ENCODE assay signal across 18 cellular contexts in genomic region chr6:33717857-33718552, GRCh38. TPM values are rescaled to one million over a fixed set of nuclear protein-coding genes. Genes with fewer than 3 reads are reported as not detected.
DNase-seq lines count a peak whose midpoint lies in the region; ATAC-seq and TF ChIP-seq lines count a peak whose summit lies in the region.
"Had no signal": no experiment of that assay in that cellular context is flagged by ENCODE, and none has a peak within 500 bp of the region (broad histone marks: within the 10 kb centered on the region; RNA-seq: fewer than 3 reads in every experiment).

No MANE protein-coding gene starts in this region.

- H4K20me1 ChIP-seq in IMR-90 (ENCODE audit: insufficient read depth, low read length): no peaks in the 10 kb centered on the region

- H3K27me3 Mint-ChIP-seq in chondrocyte (ENCODE audit: low read depth) (no peaks in the 10 kb centered on the region), CD14-positive monocyte (ENCODE audit: low read depth in 3 of 3) (peaks cover 2 to 10% (median 10%) of the 10 kb centered on the region in 3 donors)

- H3K56ac ChIP-seq in IMR-90 (ENCODE audit: extremely low read depth, insufficient read depth, low read length): no peak overlapping the region

- no peak overlapping the region for H4K8ac ChIP-seq in IMR-90 (ENCODE audit: low read depth in 2 of 2, low read length in 2 of 2)

- H3K4me3 ChIP-seq in IMR-90 (ENCODE audit: insufficient read depth, low read depth, low read length) (no peak overlapping the region), muscle layer of colon (ENCODE audit: low read depth in 1 of 2, low read length in 2 of 2) (no peak overlapping the region), thyroid gland (replicated peaks in 1 of 3) (no peak overlapping the region)

- CTCF ChIA-PET in IMR-90 (lab: Yijun Ruan, JAX): no interaction called here

- POLR2A ChIA-PET in IMR-90 (lab: Charles Lee; ENCODE audit: unreplicated experiment): no interaction called here

- in situ Hi-C loops in IMR-90 (cut with MboI; ENCODE audit: low sequenced_read_pairs): loop anchor here (10.0 kb wide), 1 partner anchor 437 kb away; no protein-coding TSS in a partner anchor

- no peak for TF ChIP-seq RAD21 in IMR-90 (IDR thresholded peaks at IDR 0.05; ENCODE audit: low read length)

- H3K23ac ChIP-seq in IMR-90 (ENCODE audit: low read depth, low read length): no peak overlapping the region

- intact Hi-C loops in IMR-90 (cut with micrococcal nuclease): no loop called here
- intact Hi-C loops in thyroid gland (cut with DNase I): no loop called here
- intact Hi-C loops in CD14-positive monocyte (cut with micrococcal nuclease): no loop called here

- no TSS peak for BruUV-seq in IMR-90 (replicated peaks; lab: Mats Ljungman, UMichigan)

- H3K9me1 ChIP-seq in IMR-90 (ENCODE audit: insufficient read depth, low read length): no peaks in the 10 kb centered on the region

- H3K27me3 ChIP-seq in IMR-90 (ENCODE audit: control insufficient read depth, insufficient read depth, low read length) (peaks cover 52% of the 10 kb centered on the region), muscle layer of colon (ENCODE audit: control insufficient read depth in 1 of 2, insufficient read depth in 2 of 2, low read length in 2 of 2) (no peaks in the 10 kb centered on the region), thyroid gland (no peaks in the 10 kb centered on the region)

- dilution Hi-C loops in IMR-90 (cut with HindIII; ENCODE audit: low sequenced_read_pairs, unreplicated experiment): no loop called here

- H2BK5ac ChIP-seq in IMR-90 (ENCODE audit: low read depth, low read length, poor library complexity, severe bottlenecking): no peak overlapping the region

- no peak for TF ChIP-seq POLR2A in IMR-90 (IDR thresholded peaks at IDR 0.05; ENCODE audit: low read depth, low read length)
- TF ChIP-seq POLR2A in thyroid gland (IDR thresholded peaks at IDR 0.05): no peak

- no peak for TF ChIP-seq CTCF in IMR-90 (conservative IDR thresholded peaks at IDR 0.05; ENCODE audit: low read depth, low read length)
- no peak for TF ChIP-seq CTCF in chondrocyte (IDR thresholded peaks at IDR 0.05)
- TF ChIP-seq CTCF in thyroid gland (IDR thresholded peaks at IDR 0.05): no peak
- no peak for TF ChIP-seq CTCF in CD14-positive monocyte (IDR thresholded peaks at IDR 0.05)

- no peaks in the 10 kb centered on the region for H3K4me1 ChIP-seq in IMR-90 (ENCODE audit: control insufficient read depth, insufficient read depth, low read length)
- peaks cover 13% of the 10 kb centered on the region for H3K4me1 ChIP-seq in muscle layer of colon (ENCODE audit: insufficient read depth, low read length)
- H3K4me1 ChIP-seq in thyroid gland: peaks cover 52 to 69% of the 10 kb centered on the region in 2 donors

- H3K9me3 Mint-ChIP-seq in chondrocyte (ENCODE audit: low read depth): no peaks in the 10 kb centered on the region
- peaks cover 0 to 2% (median 0%) of the 10 kb centered on the region in 7 donors for H3K9me3 Mint-ChIP-seq in CD14-positive monocyte
- H3K9me3 Mint-ChIP-seq: activated naive CD8-positive, alpha-beta T cell treated with anti-CD3 and anti-CD28 coated beads for 36 hours; T-cell had no signal

- no peak overlapping the region for H4K5ac ChIP-seq in IMR-90 (ENCODE audit: low read depth, low read length)

- no peak overlapping the region for H3K27ac ChIP-seq in IMR-90 (ENCODE audit: insufficient read depth, low read length)
- peak overlapping the region; percentile 59 for H3K27ac ChIP-seq in muscle layer of colon (ENCODE audit: low read depth, low read length)
- H3K27ac ChIP-seq in thyroid gland: peak overlapping the region; percentile 52 to 74 (median 62)

- H2BK15ac ChIP-seq in IMR-90 (ENCODE audit: low read depth, low read length): no peak overlapping the region

- WGBS in IMR-90 (ENCODE audit: extremely low coverage in 2 of 2, insufficient read length in 1 of 2), 2 experiments: no CpG with 5 or more reads among the region's 9 CpGs
- 31 to 49% methylated on average over 9 of the region's 9 CpGs for WGBS in thyroid gland, 2 donors

- peak; percentile 42; the same call in 1 of the 2 replicates for ATAC-seq in IMR-90 (ENCODE audit: low read depth)
- ATAC-seq in HG03521 (IDR thresholded peaks at IDR 0.05; ENCODE audit: unreplicated experiment): no peak
- ATAC-seq: T-cell had no signal

- no peak overlapping the region for H4K91ac ChIP-seq in IMR-90 (ENCODE audit: insufficient read depth, low read depth, low read length)

- H3K4me2 ChIP-seq in IMR-90 (ENCODE audit: low read depth, low read length): peak overlapping the region; percentile 31; the same call in 1 of the 2 replicates

- H2AK9ac ChIP-seq in IMR-90 (replicated peaks; ENCODE audit: low read depth, low read length, poor library complexity): no peak overlapping the region

- H3K4me1 Mint-ChIP-seq in chondrocyte (ENCODE audit: low read depth) (peaks cover 11% of the 10 kb centered on the region), CD14-positive monocyte (no peaks in the 10 kb centered on the region)
- H3K4me1 Mint-ChIP-seq: activated naive CD8-positive, alpha-beta T cell treated with anti-CD3 and anti-CD28 coated beads for 36 hours had no signal

- DNase-seq in IMR-90 (no peak), chondrocyte (ENCODE audit: low spot score) (no peak), thyroid gland (peak in 1 of 2 donors; percentile 57), NCI-H2081 treated with DMSO at 0.1 percent for 48 hours (lab: John Stamatoyannopoulos, UW) (no peak), NOMO-1 treated with DMSO at 0.1 percent for 48 hours (lab: John Stamatoyannopoulos, UW; ENCODE audit: unreplicated experiment) (no peak), CD14-positive monocyte (ENCODE audit: low spot score) (no peak)
- DNase-seq: activated CD4-positive, alpha-beta T cell treated with anti-CD3 and anti-CD28 coated beads for 1 hour; activated naive CD8-positive, alpha-beta T cell treated with anti-CD3 and anti-CD28 coated beads for 36 hours; erythroblast; mesenchymal stem cell; NCI-H1105 treated with DMSO at 0.1 percent for 48 hours; occipital lobe; OCI-M1; stimulated activated CD4-positive, alpha-beta T cell treated with anti-CD3 and anti-CD28 coated beads, Interleukin-15, amount 100 ng/mL, for 24 hours; T-cell had no signal

- H3K4me3 Mint-ChIP-seq in chondrocyte (ENCODE audit: unreplicated experiment) (no peak overlapping the region), CD14-positive monocyte (no peak overlapping the region)
- H3K4me3 Mint-ChIP-seq: activated naive CD8-positive, alpha-beta T cell treated with anti-CD3 and anti-CD28 coated beads for 36 hours; T-cell had no signal

- H3K14ac ChIP-seq in IMR-90 (replicated peaks; ENCODE audit: low read depth, low read length): no peak overlapping the region

- H2BK20ac ChIP-seq in IMR-90 (ENCODE audit: low read depth, low read length): no peak overlapping the region

- no peak overlapping the region for H2AFZ ChIP-seq in IMR-90 (replicated peaks; ENCODE audit: low read length, poor library complexity)

- no peaks in the 10 kb centered on the region for H3K36me3 ChIP-seq in IMR-90 (ENCODE audit: control insufficient read depth, insufficient read depth, low read length)
- H3K36me3 ChIP-seq in muscle layer of colon (ENCODE audit: insufficient read depth, low read length): no peaks in the 10 kb centered on the region
- no peaks in the 10 kb centered on the region for H3K36me3 ChIP-seq in thyroid gland

- H2AK5ac ChIP-seq in IMR-90 (ENCODE audit: low read depth, low read length): no peak overlapping the region

- no peaks in the 10 kb centered on the region for H3K36me3 Mint-ChIP-seq in chondrocyte (ENCODE audit: low read depth)
- H3K36me3 Mint-ChIP-seq in CD14-positive monocyte: no peaks in the 10 kb centered on the region
- H3K36me3 Mint-ChIP-seq: activated naive CD8-positive, alpha-beta T cell treated with anti-CD3 and anti-CD28 coated beads for 36 hours; T-cell had no signal

- H2BK120ac ChIP-seq in IMR-90 (ENCODE audit: low read depth, low read length): no peak overlapping the region

- H3K9ac ChIP-seq in IMR-90 (ENCODE audit: low read depth, low read length) (no peak overlapping the region), muscle layer of colon (ENCODE audit: low read length) (no peak overlapping the region)

- peak overlapping the region; percentile 17 for H3K27ac Mint-ChIP-seq in chondrocyte (ENCODE audit: unreplicated experiment)
- H3K27ac Mint-ChIP-seq in CD14-positive monocyte: no peak overlapping the region
- H3K27ac Mint-ChIP-seq: activated naive CD8-positive, alpha-beta T cell treated with anti-CD3 and anti-CD28 coated beads for 36 hours; T-cell had no signal

- H3K18ac ChIP-seq in IMR-90 (ENCODE audit: low read depth, low read length): no peak overlapping the region

- H3K9me3 ChIP-seq in IMR-90 (ENCODE audit: control insufficient read depth, insufficient read depth, low read length) (no peaks in the 10 kb centered on the region), muscle layer of colon (ENCODE audit: low read length) (no peaks in the 10 kb centered on the region), thyroid gland (no peaks in the 10 kb centered on the region)

- no peak overlapping the region for H3K4ac ChIP-seq in IMR-90 (ENCODE audit: low read depth, low read length)

- H3K79me1 ChIP-seq in IMR-90 (ENCODE audit: low read depth in 1 of 2, low read length in 2 of 2): no peaks in the 10 kb centered on the region

TF ChIP-seq in IMR-90, 13 proteins besides CTCF, POLR2A, EP300 and RAD21 (continues in another document):
- TF ChIP-seq CHD1 (IDR thresholded peaks at IDR 0.05; ENCODE audit: low read depth, low read length): no peak
- no peak for TF ChIP-seq USF2 (IDR thresholded peaks at IDR 0.05; ENCODE audit: low read depth, low read length)

RNA-seq across cellular contexts. Expression of gene UQCC2, which starts 6.5 kb away (rescaled TPM):
- total RNA-seq in IMR-90 (2012; rRNA removed): 13.8 and 23.1 TPM in 2 replicates
- polyA plus RNA-seq in IMR-90 (2012; rRNA removed): 34.5 and 44.5 TPM in 2 replicates
- 28.0 and 38.5 TPM in 2 replicates for polyA plus RNA-seq in IMR-90 (2012; cell fraction: cytosol; rRNA removed)
- 18.4 and 25.0 TPM in 2 replicates for polyA plus RNA-seq in IMR-90 (2012; cell fraction: nucleus; rRNA removed; ENCODE audit: low replicate concordance)
- 64.5 to 80.2 TPM (median 67.6 TPM) in 3 replicates for total RNA-seq in chondrocyte
- total RNA-seq in thyroid gland: 10 to 100 TPM; 21.1 to 74.7 (median 32.7) TPM
- polyA plus RNA-seq in CD14-positive monocyte: 10 to 100 TPM; 37.2 to 39.3 TPM

RNA-seq across cellular contexts. Expression of gene IP6K3, which starts 28.7 kb away (rescaled TPM):
- total RNA-seq in IMR-90 (2012; rRNA removed) (0.18 and 0.28 TPM in 2 replicates), chondrocyte (6.1 to 9.0 TPM (median 6.5 TPM) in 3 replicates), thyroid gland (10 to 100 TPM in 3 of 4 donors, 1 to 10 TPM in 1; 7.9 to 20.5 (median 17.1) TPM)
- polyA plus RNA-seq in IMR-90 (2012; rRNA removed) (0.51 and 0.52 TPM in 2 replicates), CD14-positive monocyte (not detected)
- 0.22 and 0.62 TPM in 2 replicates for polyA plus RNA-seq in IMR-90 (2012; cell fraction: cytosol; rRNA removed)
- 0.39 and 0.49 TPM in 2 replicates for polyA plus RNA-seq in IMR-90 (2012; cell fraction: nucleus; rRNA removed; ENCODE audit: low replicate concordance)
- total RNA-seq: activated naive CD8-positive, alpha-beta T cell treated with anti-CD3 and anti-CD28 coated beads for 36 hours; NCI-H460; occipital lobe; T-cell had no signal
